In the genomic region with DNA sequence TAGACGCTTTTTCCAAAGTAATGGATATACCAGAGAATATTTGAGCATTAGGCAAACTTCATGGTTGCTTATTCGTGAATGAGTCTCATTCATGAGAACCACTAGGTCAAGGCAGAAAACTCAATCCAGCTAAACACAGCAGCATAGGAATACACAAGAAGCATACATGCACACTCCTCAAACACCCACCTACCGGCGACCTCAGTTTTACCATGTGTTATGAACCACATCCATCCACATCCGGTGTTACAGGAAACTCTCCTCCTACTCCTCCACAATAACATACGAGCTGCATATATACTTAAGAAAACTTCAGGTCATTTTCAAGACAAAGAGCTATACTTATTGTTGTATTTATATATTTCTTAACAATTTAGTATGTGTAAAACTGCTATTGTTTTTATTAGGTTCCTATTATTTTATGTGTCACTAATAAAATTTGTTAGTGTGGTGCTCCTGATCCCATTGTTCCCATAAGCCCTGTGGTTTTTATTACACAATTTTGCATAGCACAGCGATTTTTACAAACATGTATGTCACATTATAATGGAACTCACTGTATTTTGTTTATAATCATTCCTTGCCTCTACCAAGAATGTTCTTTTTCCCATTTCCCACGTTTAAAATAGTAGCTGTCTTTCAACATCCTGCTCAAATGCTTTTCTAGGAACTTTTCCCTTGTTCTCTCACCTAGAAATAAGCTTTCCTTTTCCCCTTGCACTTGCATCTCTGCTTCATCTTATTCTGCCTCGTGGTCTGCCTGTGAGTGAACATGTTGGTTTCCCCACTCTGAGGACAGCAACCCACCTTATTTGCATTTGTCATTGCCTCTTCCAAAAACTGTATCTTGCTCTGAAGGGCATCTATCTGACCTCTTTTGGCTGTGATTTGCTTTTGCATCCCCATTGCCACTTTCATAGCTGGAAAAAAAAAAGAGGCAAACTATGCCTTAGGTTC, we compare ENCODE assay signal across 12 cellular contexts. TPM values are rescaled to one million over a fixed set of nuclear protein-coding genes. Genes with fewer than 3 reads are reported as not detected.
DNase-seq lines count a peak whose midpoint lies in the region; ATAC-seq and TF ChIP-seq lines count a peak whose summit lies in the region.
"Had no signal": no experiment of that assay in that cellular context is flagged by ENCODE, and none has a peak within 500 bp of the region (broad histone marks: within the 10 kb centered on the region; RNA-seq: fewer than 3 reads in every experiment).

No MANE protein-coding gene starts in this region.

- DNase-seq in H9 = no peak
- DNase-seq in activated CD4-positive, alpha-beta memory T cell treated with anti-CD3 and anti-CD28 coated beads for 36 hours = peak; percentile 49
- peak; percentile 23 for DNase-seq in left kidney (ENCODE audit: low read depth, low spot score)
- no peak for DNase-seq in inferior parietal cortex (ENCODE audit: extremely low spot score)
- DNase-seq in NCI-H748 treated with DMSO at 0.1 percent for 48 hours (lab: John Stamatoyannopoulos, UW) = no peak
- DNase-seq: GOT3, NCI-H2171, OCI-M1, ovary had no signal

- intact Hi-C loops in activated CD4-positive, alpha-beta memory T cell treated with anti-CD3 and anti-CD28 coated beads for 36 hours (cut with micrococcal nuclease) = loop anchor here (2.0 kb wide), 1 partner anchor 50 kb away; no protein-coding TSS in a partner anchor

- WGBS in H9 (ENCODE audit: extremely low coverage, insufficient read length, low lambda C conversion rate) = no CpG with 5 or more reads among the region's 9 CpGs

- H3K9me3 ChIP-seq in BLaER1 = peaks cover 26% of the 10 kb centered on the region
- no peaks in the 10 kb centered on the region for H3K9me3 ChIP-seq in H9 (ENCODE audit: control insufficient read depth, low read depth, low read length)

- H3K4me1 Mint-ChIP-seq in H9 = no peaks in the 10 kb centered on the region
- H3K4me1 Mint-ChIP-seq in activated CD4-positive, alpha-beta memory T cell treated with anti-CD3 and anti-CD28 coated beads for 36 hours (ENCODE audit: low read depth) = peaks cover 10% of the 10 kb centered on the region

- H2BK15ac ChIP-seq in H9 (ENCODE audit: low read depth, low read length) = no peak overlapping the region

- no peak overlapping the region for H2AK5ac ChIP-seq in H9 (ENCODE audit: insufficient read length, low read length)

- no peaks in the 10 kb centered on the region for H3K79me2 ChIP-seq in H9 (ENCODE audit: insufficient read depth, low read length)

- H3K14ac ChIP-seq in H9 (ENCODE audit: insufficient read depth, low read length) = no peak overlapping the region

- H2BK12ac ChIP-seq in H9 (ENCODE audit: insufficient read length, low read depth, low read length) = peak overlapping the region; percentile 73

- ATAC-seq in GM18517 (IDR thresholded peaks at IDR 0.05; ENCODE audit: unreplicated experiment) (no peak), HG03521 (IDR thresholded peaks at IDR 0.05; ENCODE audit: unreplicated experiment) (no peak)

- H3K27ac ChIP-seq in BLaER1 (no peak overlapping the region), H9 (ENCODE audit: insufficient read length, low read depth, low read length) (no peak overlapping the region)
- H3K27ac ChIP-seq: ovary had no signal

- H4K20me1 ChIP-seq in BLaER1 (no peaks in the 10 kb centered on the region), H9 (ENCODE audit: control insufficient read depth, insufficient read depth, insufficient read length) (no peaks in the 10 kb centered on the region)

- H3K36me3 ChIP-seq in BLaER1 = no peaks in the 10 kb centered on the region
- H3K36me3 ChIP-seq: ovary had no signal

- CTCF ChIA-PET in activated CD4-positive, alpha-beta memory T cell treated with anti-CD3 and anti-CD28 coated beads for 36 hours (lab: Charles Lee) = interaction anchor here (0.6 to 2.8 kb wide), 5 partner anchors 12 to 175 kb away, joined by 3 to 10 read pairs (median 4); no protein-coding TSS in a partner anchor

- POLR2A ChIA-PET in activated CD4-positive, alpha-beta memory T cell treated with anti-CD3 and anti-CD28 coated beads for 36 hours (lab: Charles Lee) = no interaction called here

- peaks cover 0 to 5% (median 5%) of the 10 kb centered on the region in 3 experiments; a peak in 4 of 7 replicates for H3K36me3 Mint-ChIP-seq in H9 (ENCODE audit: insufficient read depth in 1 of 3, low read depth in 3 of 3)
- peaks cover 8% of the 10 kb centered on the region for H3K36me3 Mint-ChIP-seq in activated CD4-positive, alpha-beta memory T cell treated with anti-CD3 and anti-CD28 coated beads for 36 hours

- no peaks in the 10 kb centered on the region for H3K23me2 ChIP-seq in H9 (ENCODE audit: insufficient read length, low read depth, low read length, poor library complexity, severe bottlenecking)

- no peak overlapping the region for H4K8ac ChIP-seq in H9 (replicated peaks; ENCODE audit: insufficient read length, low read depth, low read length)

- H4K5ac ChIP-seq in H9 (ENCODE audit: insufficient read length, low read depth, low read length) = no peak overlapping the region

- H2BK120ac ChIP-seq in H9 (ENCODE audit: low read depth, low read length, poor library complexity, severe bottlenecking) = no peak overlapping the region

- H3K18ac ChIP-seq in H9 (ENCODE audit: insufficient read length, low read depth, low read length) = no peak overlapping the region

- H3K4me2 ChIP-seq in BLaER1 (peak overlapping the region; percentile 4; the same call in 1 of the 2 replicates), H9 (ENCODE audit: insufficient read depth, insufficient read length, low read length) (no peak overlapping the region)

- H3K9ac ChIP-seq in BLaER1 = no peak overlapping the region
- no peak overlapping the region for H3K9ac ChIP-seq in H9 (ENCODE audit: extremely low read depth, insufficient read length, low read length)

- H2AFZ ChIP-seq in H9 (ENCODE audit: low read length) = no peak overlapping the region

- H3K56ac ChIP-seq in H9 (ENCODE audit: insufficient read length, low read depth, low read length) = no peak overlapping the region

- no peak overlapping the region for H3K4ac ChIP-seq in H9 (ENCODE audit: low read depth, low read length)

- H3K27me3 ChIP-seq in BLaER1 (no peaks in the 10 kb centered on the region), H9 (ENCODE audit: insufficient read depth, low read length) (no peaks in the 10 kb centered on the region)
- H3K27me3 ChIP-seq: ovary had no signal

- H3K4me3 ChIP-seq in BLaER1 = no peak overlapping the region
- H3K4me3 ChIP-seq: ovary had no signal

- no peak overlapping the region for H2BK5ac ChIP-seq in H9 (ENCODE audit: insufficient read length, low read length)

- no peaks in the 10 kb centered on the region for H3K79me1 ChIP-seq in H9 (ENCODE audit: insufficient read depth, low read depth, low read length, poor library complexity, severe bottlenecking)

- H3K27me3 Mint-ChIP-seq in H9 (ENCODE audit: low read depth) = peaks cover 2% of the 10 kb centered on the region
- no peaks in the 10 kb centered on the region for H3K27me3 Mint-ChIP-seq in activated CD4-positive, alpha-beta memory T cell treated with anti-CD3 and anti-CD28 coated beads for 36 hours

- TF ChIP-seq CTCF in H9 (conservative IDR thresholded peaks at IDR 0.05) = no peak

- H3K4me3 Mint-ChIP-seq in H9 = no peak overlapping the region
- H3K4me3 Mint-ChIP-seq in activated CD4-positive, alpha-beta memory T cell treated with anti-CD3 and anti-CD28 coated beads for 36 hours = no peak overlapping the region

- H3T11ph ChIP-seq in H9 (ENCODE audit: low read length) = no peak overlapping the region

- H4K91ac ChIP-seq in H9 (ENCODE audit: insufficient read length, low read depth, low read length) = no peak overlapping the region

- no peak overlapping the region for H3K27ac Mint-ChIP-seq in H9
- H3K27ac Mint-ChIP-seq in activated CD4-positive, alpha-beta memory T cell treated with anti-CD3 and anti-CD28 coated beads for 36 hours = no peak overlapping the region

- peaks cover 6 to 11% of the 10 kb centered on the region in 2 experiments; a peak in 4 of 5 replicates for H3K9me3 Mint-ChIP-seq in H9
- H3K9me3 Mint-ChIP-seq in activated CD4-positive, alpha-beta memory T cell treated with anti-CD3 and anti-CD28 coated beads for 36 hours = peaks cover 24% of the 10 kb centered on the region

- no peak overlapping the region for H2BK20ac ChIP-seq in H9 (ENCODE audit: low read depth, low read length, poor library complexity, severe bottlenecking)

- H3K23ac ChIP-seq in H9 (ENCODE audit: insufficient read length, low read depth, low read length) = peak overlapping the region; percentile 69

- peaks cover 10% of the 10 kb centered on the region for H3K4me1 ChIP-seq in BLaER1
- H3K4me1 ChIP-seq in H9 (ENCODE audit: insufficient read depth, low read length) = no peaks in the 10 kb centered on the region

RNA-seq across cellular contexts. Expression of a gene that starts 48.3 kb away (rescaled TPM):
- total RNA-seq in H9 (2021) = 1.1 TPM in 2 replicates
- total RNA-seq in activated CD4-positive, alpha-beta memory T cell treated with anti-CD3 and anti-CD28 coated beads for 36 hours = under 1 TPM; 0.63 to 0.67 TPM

Comparison
In these comparisons a context has a peak if more than half of its experiments do, and no peak if none do; other contexts are left out.
1. DNase-seq: peak in activated CD4-positive, alpha-beta memory T cell treated with anti-CD3 and anti-CD28 coated beads for 36 hours (single experiment) and left kidney (single experiment); none in H9 (single experiment), inferior parietal cortex (single experiment) and NCI-H748 treated with DMSO at 0.1 percent for 48 hours (single experiment).